Comparison of ENCODE assay signal across 26 cellular contexts in the genomic region with DNA sequence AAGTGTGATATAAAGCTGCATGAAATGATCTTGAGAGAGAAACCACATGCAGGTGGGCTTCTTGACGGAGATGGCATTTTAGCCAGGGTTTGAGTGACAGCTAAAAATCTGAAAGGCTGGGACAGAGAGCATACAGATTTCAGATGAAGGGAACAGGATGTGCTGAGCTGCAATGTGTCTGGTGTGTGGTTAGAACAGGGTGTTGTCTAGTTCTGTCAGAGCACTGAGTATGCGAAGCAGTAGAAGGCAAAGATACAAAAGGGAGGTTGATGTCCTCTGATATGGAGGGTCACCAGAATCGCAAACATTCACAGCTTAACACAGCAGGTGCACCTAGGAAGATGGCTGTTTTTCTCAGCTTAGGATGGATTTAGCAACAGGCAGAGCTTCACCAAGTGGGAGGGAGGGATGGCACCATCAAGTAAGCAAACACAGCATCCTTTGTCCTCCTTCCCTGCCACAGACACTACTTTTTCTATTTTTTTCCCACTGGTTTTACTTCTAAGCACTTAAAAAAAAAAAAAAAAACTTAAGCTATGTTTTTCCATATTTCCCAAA.
DNase-seq lines count a peak whose midpoint lies in the region; ATAC-seq and TF ChIP-seq lines count a peak whose summit lies in the region.
"Had no signal": no experiment of that assay in that cellular context is flagged by ENCODE, and none has a peak within 500 bp of the region (broad histone marks: within the 10 kb centered on the region; RNA-seq: fewer than 3 reads in every experiment).

No MANE protein-coding gene starts in this region.

- no peak overlapping the region for H3K4me2 ChIP-seq in neural progenitor cell
- H3K4me2 ChIP-seq: hepatocyte had no signal

- H3K36me3 Mint-ChIP-seq in endodermal cell (ENCODE audit: low read depth) (no peaks in the 10 kb centered on the region), neural progenitor cell (no peaks in the 10 kb centered on the region)
- no peaks in the 10 kb centered on the region for H3K36me3 Mint-ChIP-seq in activated naive CD4-positive, alpha-beta T cell treated with anti-CD3 and anti-CD28 coated beads, Interleukin-2, amount 50 U/mL, for 72 hours
- H3K36me3 Mint-ChIP-seq: immature natural killer cell had no signal

- H3K9me3 Mint-ChIP-seq in endodermal cell, result no peaks in the 10 kb centered on the region
- H3K9me3 Mint-ChIP-seq in neural progenitor cell, result no peaks in the 10 kb centered on the region
- H3K9me3 Mint-ChIP-seq in activated naive CD4-positive, alpha-beta T cell treated with anti-CD3 and anti-CD28 coated beads, Interleukin-2, amount 50 U/mL, for 72 hours, result no peaks in the 10 kb centered on the region
- H3K9me3 Mint-ChIP-seq: activated T-cell treated with anti-CD3 and anti-CD28 coated beads, Interleukin-2, amount 50 U/mL, for 24 hours; stimulated activated naive CD8-positive, alpha-beta T cell treated with anti-CD3 and anti-CD28 coated beads, Interleukin-15, amount 100 ng/mL, for 72 hours had no signal

- H3K4me3 Mint-ChIP-seq in endodermal cell, result no peak overlapping the region
- no peak overlapping the region for H3K4me3 Mint-ChIP-seq in neural progenitor cell
- H3K4me3 Mint-ChIP-seq: activated T-cell treated with anti-CD3 and anti-CD28 coated beads, Interleukin-2, amount 50 U/mL, for 24 hours; B cell; immature natural killer cell; stimulated activated naive CD8-positive, alpha-beta T cell treated with anti-CD3 and anti-CD28 coated beads, Interleukin-15, amount 100 ng/mL, for 72 hours had no signal

- ATAC-seq in GM18868 (IDR thresholded peaks at IDR 0.05; ENCODE audit: unreplicated experiment), result peak; percentile 59
- ATAC-seq in activated naive CD4-positive, alpha-beta T cell treated with anti-CD3 and anti-CD28 coated beads, Interleukin-2, amount 50 U/mL, for 72 hours, result no peak
- ATAC-seq: foreskin keratinocyte; stimulated activated naive CD8-positive, alpha-beta T cell treated with anti-CD3 and anti-CD28 coated beads, Interleukin-15, amount 100 ng/mL, for 72 hours had no signal

- peak; percentile 33 for DNase-seq in NCI-H345 (lab: John Stamatoyannopoulos, UW)
- peak; percentile 70 for DNase-seq in endodermal cell
- DNase-seq in neural progenitor cell (ENCODE audit: low spot score), result peak; percentile 32
- DNase-seq in activated naive CD4-positive, alpha-beta T cell treated with anti-CD3 and anti-CD28 coated beads, Interleukin-2, amount 50 U/mL, for 72 hours (ENCODE audit: low spot score in 2 of 2), result no peak
- no peak for DNase-seq in AML-193 (lab: John Stamatoyannopoulos, UW)
- DNase-seq in left ventricle myocardium inferior, result no peak
- no peak for DNase-seq in dermis blood vessel endothelial cell
- DNase-seq: activated CD8-positive, alpha-beta memory T cell treated with anti-CD3 and anti-CD28 coated beads for 24 hours; activated naive CD4-positive, alpha-beta T cell treated with Interleukin-2 at 50 U/mL for 16 hours; activated T-cell treated with anti-CD3 and anti-CD28 coated beads, Interleukin-2, amount 50 U/mL, for 24 hours; dorsolateral prefrontal cortex; foreskin keratinocyte; H7; immature natural killer cell; KG1; NCI-H187 treated with DMSO at 0.1 percent for 48 hours; NCI-H446 treated with DMSO at 0.1 percent for 48 hours; retina; stimulated activated CD4-positive, alpha-beta T cell treated with anti-CD3 and anti-CD28 coated beads, Interleukin-4, amount 100 ng/mL, for 24 hours; stimulated activated naive CD8-positive, alpha-beta T cell treated with anti-CD3 and anti-CD28 coated beads, Interleukin-15, amount 100 ng/mL, for 72 hours; T-helper 1 cell had no signal

- intact Hi-C loops in left ventricle myocardium inferior (cut with micrococcal nuclease), result no loop called here

- H3K4me3 ChIP-seq in endodermal cell (ENCODE audit: low read length), result no peak overlapping the region
- no peak overlapping the region for H3K4me3 ChIP-seq in neural progenitor cell
- H3K4me3 ChIP-seq in left ventricle myocardium inferior, result no peak overlapping the region
- H3K4me3 ChIP-seq: hepatocyte, SJCRH30, tibial nerve had no signal

- TF ChIP-seq CTCF in endodermal cell (conservative IDR thresholded peaks at IDR 0.05) (no peak), neural progenitor cell (IDR thresholded peaks at IDR 0.05) (no peak), left ventricle myocardium inferior (IDR thresholded peaks at IDR 0.05; ENCODE audit: borderline replicate concordance) (no peak)

- H3K27ac Mint-ChIP-seq in endodermal cell (no peak overlapping the region), neural progenitor cell (no peak overlapping the region)
- no peak overlapping the region for H3K27ac Mint-ChIP-seq in activated naive CD4-positive, alpha-beta T cell treated with anti-CD3 and anti-CD28 coated beads, Interleukin-2, amount 50 U/mL, for 72 hours
- H3K27ac Mint-ChIP-seq: activated T-cell treated with anti-CD3 and anti-CD28 coated beads, Interleukin-2, amount 50 U/mL, for 24 hours; B cell; immature natural killer cell had no signal

- H3K36me3 ChIP-seq in endodermal cell (ENCODE audit: control insufficient read depth, insufficient read depth, low read length), result no peaks in the 10 kb centered on the region
- H3K36me3 ChIP-seq in neural progenitor cell, result no peaks in the 10 kb centered on the region
- H3K36me3 ChIP-seq in left ventricle myocardium inferior, result no peaks in the 10 kb centered on the region
- H3K36me3 ChIP-seq: SJCRH30, tibial nerve had no signal

- H3K4me1 ChIP-seq in endodermal cell (ENCODE audit: control insufficient read depth, insufficient read depth, low read length) (no peaks in the 10 kb centered on the region), neural progenitor cell (peaks cover 9% of the 10 kb centered on the region), left ventricle myocardium inferior (no peaks in the 10 kb centered on the region)
- H3K4me1 ChIP-seq: foreskin keratinocyte, SJCRH30, tibial nerve had no signal

- H3K27me3 ChIP-seq in endodermal cell (ENCODE audit: control insufficient read depth, insufficient read depth, low read length, poor library complexity, severe bottlenecking), result no peaks in the 10 kb centered on the region
- H3K27me3 ChIP-seq in neural progenitor cell, result no peaks in the 10 kb centered on the region
- no peaks in the 10 kb centered on the region for H3K27me3 ChIP-seq in left ventricle myocardium inferior (ENCODE audit: low read depth)
- H3K27me3 ChIP-seq: dorsolateral prefrontal cortex, foreskin keratinocyte, hepatocyte, SJCRH30, tibial nerve had no signal

- no peaks in the 10 kb centered on the region for H3K79me2 ChIP-seq in neural progenitor cell (ENCODE audit: low read depth)
- H3K79me2 ChIP-seq: hepatocyte had no signal

- H3F3A ChIP-seq in neural progenitor cell (ENCODE audit: low read depth), result no peaks in the 10 kb centered on the region

- no peak overlapping the region for H3K27ac ChIP-seq in endodermal cell (ENCODE audit: low read depth, low read length)
- H3K27ac ChIP-seq in neural progenitor cell, result no peak overlapping the region
- H3K27ac ChIP-seq in left ventricle myocardium inferior (replicated peaks), result no peak overlapping the region
- H3K27ac ChIP-seq: foreskin keratinocyte, hepatocyte, SJCRH30, tibial nerve had no signal

- H3K9me3 ChIP-seq in endodermal cell (ENCODE audit: control insufficient read depth, low read length), result no peaks in the 10 kb centered on the region
- no peaks in the 10 kb centered on the region for H3K9me3 ChIP-seq in neural progenitor cell (ENCODE audit: low read depth)
- no peaks in the 10 kb centered on the region for H3K9me3 ChIP-seq in left ventricle myocardium inferior (replicated peaks)
- H3K9me3 ChIP-seq: SJCRH30, tibial nerve had no signal

- H3K27me3 Mint-ChIP-seq in endodermal cell (ENCODE audit: insufficient read depth), result peaks cover 39% of the 10 kb centered on the region
- H3K27me3 Mint-ChIP-seq in neural progenitor cell (ENCODE audit: insufficient read depth, low read depth), result peaks cover 2% of the 10 kb centered on the region
- H3K27me3 Mint-ChIP-seq: activated T-cell treated with anti-CD3 and anti-CD28 coated beads, Interleukin-2, amount 50 U/mL, for 24 hours; B cell; stimulated activated naive CD8-positive, alpha-beta T cell treated with anti-CD3 and anti-CD28 coated beads, Interleukin-15, amount 100 ng/mL, for 72 hours had no signal

- 65 to 81% methylated on average over 3 of the region's 3 CpGs for WGBS in endodermal cell (ENCODE audit: insufficient coverage in 1 of 2, insufficient read length in 1 of 2), 2 experiments

- H3K4me1 Mint-ChIP-seq in endodermal cell (peaks cover 14% of the 10 kb centered on the region), neural progenitor cell (peaks cover 4% of the 10 kb centered on the region)
- H3K4me1 Mint-ChIP-seq: B cell; immature natural killer cell; stimulated activated naive CD8-positive, alpha-beta T cell treated with anti-CD3 and anti-CD28 coated beads, Interleukin-15, amount 100 ng/mL, for 72 hours had no signal

- H3K9ac ChIP-seq in endodermal cell (ENCODE audit: extremely low read depth, low read length, poor library complexity, severe bottlenecking) (no peak overlapping the region), neural progenitor cell (no peak overlapping the region)

- peak overlapping the region; percentile 66 for H2AFZ ChIP-seq in neural progenitor cell (replicated peaks)
- H2AFZ ChIP-seq: hepatocyte had no signal

- no peaks in the 10 kb centered on the region for H4K20me1 ChIP-seq in neural progenitor cell (ENCODE audit: low read depth)

Comparison
In these comparisons a context has a peak if more than half of its experiments do, and no peak if none do; other contexts are left out.
1. DNase-seq: peak in NCI-H345 (single experiment), endodermal cell (single experiment) and neural progenitor cell (single experiment); none in activated naive CD4-positive, alpha-beta T cell treated with anti-CD3 and anti-CD28 coated beads, Interleukin-2, amount 50 U/mL, for 72 hours (0 of 2), AML-193 (0 of 2), left ventricle myocardium inferior (single experiment) and dermis blood vessel endothelial cell (single experiment).